13 cellular contexts compared by ENCODE assay signal in the genomic region with DNA sequence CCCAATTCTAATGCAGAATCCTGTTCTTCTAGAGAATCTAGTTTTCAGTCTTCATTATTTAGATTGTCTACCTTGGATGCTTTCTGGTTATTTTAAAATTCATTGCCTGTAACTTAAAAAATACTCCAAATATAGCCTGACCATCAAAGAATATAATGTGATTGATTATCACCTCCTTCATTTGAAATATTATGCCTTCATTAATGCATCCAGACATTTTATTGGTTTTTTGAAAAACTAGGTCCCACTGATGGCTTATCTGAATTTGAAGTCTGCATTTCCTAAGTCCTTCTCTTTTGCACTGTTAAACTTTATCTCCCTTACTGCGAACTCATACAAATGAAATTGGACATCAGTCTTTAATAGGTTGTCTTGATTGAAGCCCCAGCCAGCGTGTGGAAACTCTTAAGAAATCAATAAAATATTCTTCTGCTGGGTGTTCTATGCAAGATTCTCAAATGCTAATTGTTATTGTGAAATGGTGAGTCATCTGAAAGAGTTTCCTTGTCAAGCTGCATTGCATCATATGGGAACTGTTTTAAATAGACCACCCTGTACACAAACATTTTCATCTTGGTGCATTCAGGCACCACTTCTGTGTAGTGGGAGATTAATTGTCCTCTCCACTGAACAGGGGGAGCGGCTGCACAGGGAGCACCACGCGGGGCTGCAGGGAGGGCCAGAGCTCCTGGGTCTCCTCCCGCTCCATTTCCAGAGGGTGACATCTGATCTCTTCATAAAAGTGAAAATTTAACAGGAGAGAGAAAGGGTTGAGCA.
A peak's percentile ranks its signal among the peaks of the same experiment; 100 is the strongest.
DNase-seq lines count a peak whose midpoint lies in the region; ATAC-seq, FAIRE-seq and TF ChIP-seq lines count a peak whose summit lies in the region.
"Had no signal": no experiment of that assay in that cellular context is flagged by ENCODE, and none has a peak within 500 bp of the region (broad histone marks: within the 10 kb centered on the region; RNA-seq: fewer than 3 reads in every experiment).

No MANE protein-coding gene starts in this region.

- intact Hi-C loops in colonic mucosa (cut with DNase I) = no loop called here

- peak overlapping the region; percentile 16; the same call in 1 of the 2 replicates for H3K9ac ChIP-seq in GM23248
- no peak overlapping the region for H3K9ac ChIP-seq in colonic mucosa (ENCODE audit: low read depth in 2 of 2, low read length in 2 of 2)

- H3K9me2 ChIP-seq in GM23248 (ENCODE audit: insufficient read depth) = no peaks in the 10 kb centered on the region

- H3K79me2 ChIP-seq in GM23248 (ENCODE audit: insufficient read depth) (no peaks in the 10 kb centered on the region), osteoblast (ENCODE audit: insufficient read depth, low read length) (no peaks in the 10 kb centered on the region)

- peak overlapping the region; percentile 53 for H3K4me3 ChIP-seq in GM23248
- H3K4me3 ChIP-seq in osteoblast (ENCODE audit: insufficient read depth, low read length) = no peak overlapping the region
- no peak overlapping the region for H3K4me3 ChIP-seq in colonic mucosa

- no peaks in the 10 kb centered on the region for H3K9me3 ChIP-seq in GM23248 (ENCODE audit: low read depth)
- H3K9me3 ChIP-seq in osteoblast (ENCODE audit: low read depth, low read length) = no peaks in the 10 kb centered on the region
- no peaks in the 10 kb centered on the region for H3K9me3 ChIP-seq in colonic mucosa

- DNase-seq in GM23248 = peak; percentile 84
- DNase-seq in NCI-H69 (lab: John Stamatoyannopoulos, UW) = peak; percentile 11
- DNase-seq in osteoblast (ENCODE audit: insufficient read length, low spot score, missing footprints) = no peak
- no peak for DNase-seq in putamen (ENCODE audit: low spot score)
- DNase-seq in DMS153 (lab: John Stamatoyannopoulos, UW) = no peak
- DNase-seq in colonic mucosa = no peak
- DNase-seq: activated CD8-positive, alpha-beta memory T cell treated with anti-CD3 and anti-CD28 coated beads for 24 hours; NCI-H2227 treated with DMSO at 0.1 percent for 48 hours; nucleus accumbens; stimulated activated naive B cell treated with anti-CD40 and anti-IgM and Interleukin-4, amounts not matched to agents 10 μg/mL and 1 μg/mL and 100 μg/mL, for 72 hours had no signal

- H3K27me3 ChIP-seq in GM23248 (replicated peaks; ENCODE audit: insufficient read depth) = no peaks in the 10 kb centered on the region
- H3K27me3 ChIP-seq in osteoblast (ENCODE audit: insufficient read depth, low read length) = peaks cover 3% of the 10 kb centered on the region
- no peaks in the 10 kb centered on the region for H3K27me3 ChIP-seq in colonic mucosa

- H4K20me1 ChIP-seq in GM23248 (ENCODE audit: insufficient read depth) (no peaks in the 10 kb centered on the region), osteoblast (ENCODE audit: insufficient read depth, low read length) (no peaks in the 10 kb centered on the region)

- 2 to 6% methylated on average over 6 of the region's 6 CpGs for WGBS in GM23248 (ENCODE audit: low coverage in 1 of 2, low lambda C conversion rate in 2 of 2, missing lambda C conversion rate in 2 of 2), 2 experiments

- H3K4me1 ChIP-seq in GM23248 (ENCODE audit: insufficient read depth) (peaks cover 12% of the 10 kb centered on the region), osteoblast (ENCODE audit: insufficient read depth, low read length) (peaks cover 5% of the 10 kb centered on the region), colonic mucosa (no peaks in the 10 kb centered on the region)

- no peak overlapping the region for H3K27ac ChIP-seq in GM23248
- no peak overlapping the region for H3K27ac ChIP-seq in osteoblast (ENCODE audit: low read depth, low read length)
- no peak overlapping the region for H3K27ac ChIP-seq in colonic mucosa

- no peaks in the 10 kb centered on the region for H3F3A ChIP-seq in GM23248 (ENCODE audit: insufficient read depth)

- H3K36me3 ChIP-seq in GM23248 (ENCODE audit: low read depth) = no peaks in the 10 kb centered on the region
- H3K36me3 ChIP-seq in osteoblast (ENCODE audit: insufficient read depth, low read length) = no peaks in the 10 kb centered on the region
- H3K36me3 ChIP-seq in colonic mucosa = no peaks in the 10 kb centered on the region

- in situ Hi-C loops in GM23248 (cut with MboI) = no loop called here

- no peak for ATAC-seq in esophagus mucosa
- ATAC-seq: stimulated activated naive B cell treated with anti-CD40 and anti-IgM and Interleukin-4, amounts not matched to agents 10 μg/mL and 1 μg/mL and 100 μg/mL, for 72 hours had no signal

- no peak for TF ChIP-seq CTCF in osteoblast (IDR thresholded peaks at IDR 0.05; ENCODE audit: extremely low read depth, low read depth, low read length)
- no peak for TF ChIP-seq CTCF in colonic mucosa (IDR thresholded peaks at IDR 0.05)

- H2AFZ ChIP-seq in GM23248 = peak overlapping the region; percentile 76
- no peak overlapping the region for H2AFZ ChIP-seq in osteoblast (ENCODE audit: low read length)

- H3K4me2 ChIP-seq in GM23248 (ENCODE audit: unreplicated experiment) = peak overlapping the region; percentile 71
- peak overlapping the region; percentile 49 for H3K4me2 ChIP-seq in osteoblast (ENCODE audit: insufficient read depth, low read length)

- FAIRE-seq in endometrium (lab: Jason Lieb, UNC) = peak; percentile 57
- FAIRE-seq: GM18507 had no signal

Comparison
In these comparisons a context has a peak if more than half of its experiments do, and no peak if none do; other contexts are left out.
1. DNase-seq: peak in GM23248 (single experiment) and NCI-H69 (single experiment); none in osteoblast (single experiment), putamen (single experiment), DMS153 (single experiment) and colonic mucosa (single experiment).